Comparison of ENCODE assay signal across 21 cellular contexts in the genomic region with DNA sequence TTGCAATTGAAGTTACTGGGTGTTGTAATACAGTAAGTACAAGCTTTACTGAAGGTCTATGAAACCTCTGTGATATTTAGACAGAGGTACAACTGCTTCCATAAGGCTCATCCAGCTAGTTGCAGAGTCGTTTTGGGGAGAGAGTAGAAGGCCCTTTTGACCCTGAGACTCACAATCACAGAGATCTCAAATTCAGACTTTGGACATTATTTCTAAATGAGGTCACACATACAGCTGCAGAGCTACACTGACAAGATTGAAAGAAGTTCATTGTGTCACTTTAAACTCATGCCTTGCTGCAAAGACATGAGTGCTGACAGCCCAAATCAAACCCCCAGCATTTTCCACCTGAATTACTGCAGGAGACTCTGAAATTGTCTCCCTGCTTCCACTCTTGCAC.
"Had no signal": no experiment of that assay in that cellular context is flagged by ENCODE, and none has a peak within 500 bp of the region (broad histone marks: within the 10 kb centered on the region; RNA-seq: fewer than 3 reads in every experiment).

No MANE protein-coding gene starts in this region.

- FAIRE-seq: bronchial epithelial cell, islet of Langerhans had no signal

- H3K4me1 Mint-ChIP-seq: activated CD4-positive, alpha-beta T cell treated with anti-CD3 and anti-CD28 coated beads, Interleukin-2, amount 10 ng/mL, durations not matched to agents 24 days and 14 days; mesothelial cell of epicardium; stimulated activated naive CD8-positive, alpha-beta T cell treated with anti-CD3 and anti-CD28 coated beads, Interleukin-15, amount 100 ng/mL, for 72 hours had no signal

- H3K36me3 Mint-ChIP-seq: mesothelial cell of epicardium had no signal

- DNase-seq: activated CD4-positive, alpha-beta T cell treated with anti-CD3 and anti-CD28 coated beads, Interleukin-2, amount 10 ng/mL, durations not matched to agents 24 days and 14 days; activated CD4-positive, CD25-positive, alpha-beta regulatory T cell; activated CD8-positive, alpha-beta memory T cell treated with anti-CD3 and anti-CD28 coated beads, Interleukin-2, amount 50 U/mL, for 4 hours; activated CD8-positive, alpha-beta T cell treated with anti-CD3 and anti-CD28 coated beads, Interleukin-2, amount 10 ng/mL, durations not matched to agents 7 days and 5 days; activated gamma-delta T cell; adrenal gland; left colon; right cardiac atrium; stimulated activated CD4-positive, alpha-beta T cell treated with anti-CD3 and anti-CD28 coated beads, Interleukin-4, amount 100 ng/mL, for 1 hour; stimulated activated naive CD8-positive, alpha-beta T cell treated with anti-CD3 and anti-CD28 coated beads, Interleukin-15, amount 100 ng/mL, for 72 hours; T-helper 1 cell; T-helper 9 cell; upper lobe of right lung had no signal

- H3K27ac ChIP-seq: adrenal gland, skin epidermis, upper lobe of right lung had no signal

- H3K4me3 ChIP-seq: adrenal gland, lung, skin epidermis, upper lobe of right lung had no signal

- H3K9me3 Mint-ChIP-seq: activated CD4-positive, alpha-beta T cell treated with anti-CD3 and anti-CD28 coated beads, Interleukin-2, amount 10 ng/mL, durations not matched to agents 24 days and 14 days had no signal

- H3K27me3 ChIP-seq: adrenal gland, upper lobe of right lung had no signal

- ATAC-seq: activated CD8-positive, alpha-beta T cell treated with anti-CD3 and anti-CD28 coated beads, Interleukin-2, amount 10 ng/mL, durations not matched to agents 7 days and 5 days; activated naive CD4-positive, alpha-beta T cell treated with anti-CD3 and anti-CD28 coated beads, Interleukin-2, amount 50 U/mL, for 72 hours; left colon; natural killer cell treated with Interleukin-12 subunit alpha and Interleukin-12 subunit beta and Interleukin-15 and Interleukin-18, amount 100 ng/mL, for 72 hours; right cardiac atrium; stimulated activated naive CD8-positive, alpha-beta T cell treated with anti-CD3 and anti-CD28 coated beads, Interleukin-15, amount 100 ng/mL, for 72 hours; upper lobe of right lung had no signal

- H3K9me3 ChIP-seq: adrenal gland, upper lobe of right lung had no signal

- H3K27ac Mint-ChIP-seq: activated CD4-positive, alpha-beta T cell treated with anti-CD3 and anti-CD28 coated beads, Interleukin-2, amount 10 ng/mL, durations not matched to agents 24 days and 14 days; activated CD8-positive, alpha-beta T cell treated with anti-CD3 and anti-CD28 coated beads, Interleukin-2, amount 10 ng/mL, durations not matched to agents 7 days and 5 days; activated naive CD4-positive, alpha-beta T cell treated with anti-CD3 and anti-CD28 coated beads, Interleukin-2, amount 50 U/mL, for 72 hours; mesothelial cell of epicardium; natural killer cell treated with Interleukin-12 subunit alpha and Interleukin-12 subunit beta and Interleukin-15 and Interleukin-18, amount 100 ng/mL, for 72 hours; progenitor cell of endocrine pancreas; stimulated activated naive CD8-positive, alpha-beta T cell treated with anti-CD3 and anti-CD28 coated beads, Interleukin-15, amount 100 ng/mL, for 72 hours had no signal

- H3K4me3 Mint-ChIP-seq: activated CD4-positive, alpha-beta T cell treated with anti-CD3 and anti-CD28 coated beads, Interleukin-2, amount 10 ng/mL, durations not matched to agents 24 days and 14 days; activated CD8-positive, alpha-beta T cell treated with anti-CD3 and anti-CD28 coated beads, Interleukin-2, amount 10 ng/mL, durations not matched to agents 7 days and 5 days; mesothelial cell of epicardium; natural killer cell treated with Interleukin-12 subunit alpha and Interleukin-12 subunit beta and Interleukin-15 and Interleukin-18, amount 100 ng/mL, for 72 hours; stimulated activated naive CD8-positive, alpha-beta T cell treated with anti-CD3 and anti-CD28 coated beads, Interleukin-15, amount 100 ng/mL, for 72 hours had no signal

- H3K4me1 ChIP-seq: adrenal gland, upper lobe of right lung had no signal

- H3K36me3 ChIP-seq: adrenal gland, upper lobe of right lung had no signal
